In the genomic region with DNA sequence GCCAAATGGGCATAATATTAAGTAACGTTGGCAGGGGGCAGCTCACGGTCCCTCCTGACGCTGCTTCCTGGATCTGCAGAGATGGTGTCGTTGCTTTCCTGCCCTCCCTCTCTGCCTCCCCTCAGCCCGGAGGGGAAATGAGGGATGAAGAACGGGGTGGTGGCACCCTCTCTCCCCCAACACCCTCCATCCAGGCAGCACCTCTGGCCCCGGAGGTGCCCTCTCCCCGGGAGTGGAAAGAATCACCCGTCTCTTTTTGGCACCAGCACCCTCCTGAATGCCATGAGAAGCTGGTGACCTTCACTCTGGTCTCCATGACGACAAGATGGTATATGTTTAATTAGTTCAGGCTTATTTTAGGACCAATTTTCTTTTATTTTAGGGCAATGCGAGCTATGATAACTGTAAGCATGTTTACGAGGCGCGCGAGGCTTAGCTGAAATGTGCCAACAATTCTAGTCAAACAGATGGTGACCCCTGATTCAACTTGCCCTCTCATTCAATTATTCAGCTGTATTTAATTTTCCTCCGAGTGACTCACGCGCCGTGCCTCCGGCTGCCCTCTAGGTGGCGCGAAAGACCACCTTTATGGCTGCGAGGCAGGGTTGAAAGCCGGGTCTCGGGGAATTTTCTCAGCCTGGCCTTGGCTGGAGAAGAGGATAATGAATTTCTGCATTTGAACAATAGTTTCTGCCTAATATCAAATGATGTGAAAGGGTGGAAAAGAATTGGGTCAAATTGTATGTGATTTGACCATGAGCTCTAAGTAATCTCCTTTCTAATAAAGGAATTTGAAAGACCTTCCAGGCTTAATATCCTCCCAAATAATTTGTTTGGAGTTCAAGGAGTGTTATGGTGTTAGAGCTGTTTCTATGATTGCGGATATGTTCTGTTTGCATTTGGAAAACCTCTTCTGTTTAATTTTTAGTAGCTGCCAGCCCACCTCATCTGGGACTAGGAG, we compare ENCODE assay signal across 8 cellular contexts.
A peak's percentile ranks its signal among the peaks of the same experiment; 100 is the strongest.
DNase-seq lines count a peak whose midpoint lies in the region; ATAC-seq, FAIRE-seq and TF ChIP-seq lines count a peak whose summit lies in the region.

No MANE protein-coding gene starts in this region.

- H4K20me1 ChIP-seq in endothelial cell of umbilical vein (replicated peaks; ENCODE audit: control insufficient read depth, extremely low read depth, insufficient read depth, low read length) = no peaks in the 10 kb centered on the region

- no peak for ATAC-seq in activated CD8-positive, alpha-beta T cell treated with anti-CD3 and anti-CD28 coated beads, Interleukin-2, amount 10 ng/mL, durations not matched to agents 7 days and 5 days
- ATAC-seq in HG02763 (IDR thresholded peaks at IDR 0.05; ENCODE audit: unreplicated experiment) = no peak

- no peak for TF ChIP-seq POLR2A in H54 (IDR thresholded peaks at IDR 0.05; ENCODE audit: low read depth, low read length)
- TF ChIP-seq POLR2A in endothelial cell of umbilical vein (IDR thresholded peaks at IDR 0.05; ENCODE audit: low read depth, low read length) = no peak

- intact Hi-C loops in endothelial cell of umbilical vein (cut with micrococcal nuclease) = loop anchor here (1.0 to 2.0 kb wide), 4 partner anchors 674 to 1888 kb away; no protein-coding TSS in a partner anchor

- no peaks in the 10 kb centered on the region for H3K9me3 ChIP-seq in endothelial cell of umbilical vein (replicated peaks; ENCODE audit: control insufficient read depth, insufficient read depth, low read length)

- no TSS peak for BruUV-seq in endothelial cell of umbilical vein (replicated peaks; lab: Mats Ljungman, UMichigan)

- peak; percentile 89 for TF ChIP-seq CTCF in BJ (IDR thresholded peaks at IDR 0.05; ENCODE audit: insufficient read depth, low read depth, low read length)
- TF ChIP-seq CTCF in endothelial cell of umbilical vein (IDR thresholded peaks at IDR 0.05; ENCODE audit: extremely low read depth in 1 of 2, insufficient read depth in 1 of 2, low read depth in 1 of 2, low read length in 2 of 2) = peak; percentile 78 to 94
- TF ChIP-seq CTCF in mesothelial cell of epicardium (IDR thresholded peaks at IDR 0.05; ENCODE audit: unreplicated experiment) = peak; percentile 93

- peaks cover 4% of the 10 kb centered on the region for H3K4me1 ChIP-seq in endothelial cell of umbilical vein (ENCODE audit: control insufficient read depth, extremely low read depth, insufficient read depth, low read length)

- peaks cover 10% of the 10 kb centered on the region for H3K27me3 ChIP-seq in BJ (ENCODE audit: control insufficient read depth, insufficient read depth, low read length)
- H3K27me3 ChIP-seq in endothelial cell of umbilical vein (ENCODE audit: control insufficient read depth in 2 of 2, insufficient read depth in 2 of 2, low read length in 2 of 2) = no peaks in the 10 kb centered on the region

- no peaks in the 10 kb centered on the region for H3K9me3 Mint-ChIP-seq in activated CD8-positive, alpha-beta T cell treated with anti-CD3 and anti-CD28 coated beads, Interleukin-2, amount 10 ng/mL, durations not matched to agents 7 days and 5 days (ENCODE audit: insufficient read depth)
- H3K9me3 Mint-ChIP-seq in mesothelial cell of epicardium = no peaks in the 10 kb centered on the region

- no peak overlapping the region for H2AFZ ChIP-seq in endothelial cell of umbilical vein (ENCODE audit: low read depth, low read length)

- H3K36me3 ChIP-seq in BJ (ENCODE audit: control insufficient read depth, insufficient read depth, low read length) (no peaks in the 10 kb centered on the region), endothelial cell of umbilical vein (ENCODE audit: control insufficient read depth in 2 of 2, extremely low read depth in 1 of 2, insufficient read depth in 2 of 2, low read length in 2 of 2) (no peaks in the 10 kb centered on the region)

- no peak overlapping the region for H3K4me2 ChIP-seq in endothelial cell of umbilical vein (ENCODE audit: insufficient read depth, low read length)

- no peak overlapping the region for H3K4me3 Mint-ChIP-seq in activated CD8-positive, alpha-beta T cell treated with anti-CD3 and anti-CD28 coated beads, Interleukin-2, amount 10 ng/mL, durations not matched to agents 7 days and 5 days
- no peak overlapping the region for H3K4me3 Mint-ChIP-seq in mesothelial cell of epicardium

- H3K27ac Mint-ChIP-seq in activated CD8-positive, alpha-beta T cell treated with anti-CD3 and anti-CD28 coated beads, Interleukin-2, amount 10 ng/mL, durations not matched to agents 7 days and 5 days = no peak overlapping the region
- peak overlapping the region; percentile 76 for H3K27ac Mint-ChIP-seq in mesothelial cell of epicardium

- no peaks in the 10 kb centered on the region for H3K9me1 ChIP-seq in endothelial cell of umbilical vein (replicated peaks; ENCODE audit: control insufficient read depth, extremely low read depth, insufficient read depth, low read length)

- POLR2A ChIA-PET in BJ (lab: Charles Lee) = interaction anchor here (0.6 kb wide), 1 partner anchor 229 kb away, joined by 3 read pairs; no protein-coding TSS in a partner anchor
- POLR2A ChIA-PET in activated CD8-positive, alpha-beta T cell treated with anti-CD3 and anti-CD28 coated beads, Interleukin-2, amount 10 ng/mL, durations not matched to agents 7 days and 5 days (lab: Charles Lee) = no interaction called here
- POLR2A ChIA-PET in endothelial cell of umbilical vein (lab: Charles Lee) = no interaction called here

- H3K36me3 Mint-ChIP-seq in activated CD8-positive, alpha-beta T cell treated with anti-CD3 and anti-CD28 coated beads, Interleukin-2, amount 10 ng/mL, durations not matched to agents 7 days and 5 days (ENCODE audit: low read depth) = no peaks in the 10 kb centered on the region
- H3K36me3 Mint-ChIP-seq in mesothelial cell of epicardium = no peaks in the 10 kb centered on the region

- peak; percentile 45 for FAIRE-seq in H54 (lab: Jason Lieb, UNC)
- peak; percentile 90 for FAIRE-seq in endothelial cell of umbilical vein (lab: Jason Lieb, UNC)

- DNase-seq in BJ (ENCODE audit: low read depth) (peak; percentile 66), H54 (ENCODE audit: insufficient read length, low spot score) (peak; percentile 82), NCI-H748 treated with DMSO at 0.1 percent for 48 hours (lab: John Stamatoyannopoulos, UW) (peak; percentile 59), endothelial cell of umbilical vein (ENCODE audit: low read depth, low spot score) (peak; percentile 83), mesothelial cell of epicardium (ENCODE audit: low spot score in 2 of 2, unreplicated experiment in 2 of 2) (peak; percentile 55 to 85)
- peak; percentile 59 for DNase-seq in activated CD8-positive, alpha-beta T cell treated with anti-CD3 and anti-CD28 coated beads, Interleukin-2, amount 10 ng/mL, durations not matched to agents 7 days and 5 days
- DNase-seq in stimulated activated CD8-positive, alpha-beta memory T cell treated with anti-CD3 and anti-CD28 coated beads, Interleukin-7, amount 100 ng/mL, for 24 hours (ENCODE audit: low read depth) = peak; percentile 21

- H3K4me3 ChIP-seq in BJ (ENCODE audit: low read depth, low read length) (no peak overlapping the region), endothelial cell of umbilical vein (replicated peaks in 1 of 3; ENCODE audit: insufficient read depth in 1 of 3, low read depth in 1 of 3, low read length in 3 of 3) (no peak overlapping the region)

- CTCF ChIA-PET in BJ (lab: Yijun Ruan, JAX) (interaction anchor here (0.6 to 3.0 kb wide), 30 partner anchors 9 to 1887 kb away, joined by 3 to 40 read pairs (median 4); no protein-coding TSS in a partner anchor), endothelial cell of umbilical vein (lab: Charles Lee) (interaction anchor here (0.6 to 4.2 kb wide), 33 partner anchors 8 to 1974 kb away, joined by 3 to 117 read pairs (median 4); partner anchors contain the start of gene ZNF507)
- CTCF ChIA-PET in activated CD8-positive, alpha-beta T cell treated with anti-CD3 and anti-CD28 coated beads, Interleukin-2, amount 10 ng/mL, durations not matched to agents 7 days and 5 days (lab: Charles Lee) = interaction anchor here (0.6 to 3.6 kb wide), 16 partner anchors 10 to 1669 kb away, joined by 3 to 28 read pairs (median 3); no protein-coding TSS in a partner anchor

- H3K9ac ChIP-seq in endothelial cell of umbilical vein (replicated peaks; ENCODE audit: extremely low read depth, insufficient read depth, low read length) = no peak overlapping the region

- H3K27me3 Mint-ChIP-seq in activated CD8-positive, alpha-beta T cell treated with anti-CD3 and anti-CD28 coated beads, Interleukin-2, amount 10 ng/mL, durations not matched to agents 7 days and 5 days (ENCODE audit: low read depth) = peaks cover 6% of the 10 kb centered on the region
- peaks cover 9% of the 10 kb centered on the region for H3K27me3 Mint-ChIP-seq in mesothelial cell of epicardium (ENCODE audit: low read depth)

- dilution Hi-C loops in endothelial cell of umbilical vein (cut with MboI; ENCODE audit: extremely low pct_ligation_motif_present, low sequenced_read_pairs) = no loop called here

- H3K27ac ChIP-seq in endothelial cell of umbilical vein (ENCODE audit: insufficient read depth, low read depth, low read length) = no peak overlapping the region

- no peaks in the 10 kb centered on the region for H3K79me2 ChIP-seq in endothelial cell of umbilical vein (ENCODE audit: control insufficient read depth, insufficient read depth, low read length)

- no peaks in the 10 kb centered on the region for H3K4me1 Mint-ChIP-seq in activated CD8-positive, alpha-beta T cell treated with anti-CD3 and anti-CD28 coated beads, Interleukin-2, amount 10 ng/mL, durations not matched to agents 7 days and 5 days (ENCODE audit: low read depth)
- peaks cover 43% of the 10 kb centered on the region for H3K4me1 Mint-ChIP-seq in mesothelial cell of epicardium

TF ChIP-seq in endothelial cell of umbilical vein, 7 proteins besides CTCF, POLR2A, EP300 and RAD21:
- TF ChIP-seq POLR2AphosphoS5 (IDR thresholded peaks at IDR 0.05; ENCODE audit: insufficient read depth, low read depth, low read length) (no peak), EZH2 (IDR thresholded peaks at IDR 0.05; ENCODE audit: borderline replicate concordance, low read depth, low read length, severe bottlenecking) (no peak), FOS (IDR thresholded peaks at IDR 0.05; ENCODE audit: borderline replicate concordance, insufficient read depth, low read length) (peak; percentile 89), JUN (IDR thresholded peaks at IDR 0.05; ENCODE audit: borderline replicate concordance, insufficient read depth, insufficient read length, low read depth) (peak; percentile 48), MAX (IDR thresholded peaks at IDR 0.05; ENCODE audit: insufficient read depth, insufficient read length) (no peak), GATA2 (IDR thresholded peaks at IDR 0.05; ENCODE audit: insufficient read depth, insufficient read length, low read depth, low read length) (no peak)

Comparison
In these comparisons a context has a peak if more than half of its experiments do, and no peak if none do; other contexts are left out.
1. DNase-seq: peak in every context shown above with its lines; median percentile 83 in endothelial cell of umbilical vein; 82 in H54; 70 in mesothelial cell of epicardium; 66 in BJ; 59 in NCI-H748 treated with DMSO at 0.1 percent for 48 hours; 59 in activated CD8-positive, alpha-beta T cell treated with anti-CD3 and anti-CD28 coated beads, Interleukin-2, amount 10 ng/mL, durations not matched to agents 7 days and 5 days; 21 in stimulated activated CD8-positive, alpha-beta memory T cell treated with anti-CD3 and anti-CD28 coated beads, Interleukin-7, amount 100 ng/mL, for 24 hours.